8 cellular contexts compared by ENCODE assay signal in genomic region chr1:247127519-247128282, GRCh38. TPM values are rescaled to one million over a fixed set of nuclear protein-coding genes. Genes with fewer than 3 reads are reported as not detected.
DNase-seq lines count a peak whose midpoint lies in the region; FAIRE-seq and TF ChIP-seq lines count a peak whose summit lies in the region.
"Not testable (repeated sequence)": the region's sequence is repeated elsewhere in the genome, so short reads cannot be mapped to it uniquely, and the experiment has no call there.

No MANE protein-coding gene starts in this region.

- H3K27ac ChIP-seq in small intestine (ENCODE audit: low read depth in 1 of 2, low read length in 1 of 2), result not testable (repeated sequence)

- not testable (repeated sequence) for TF ChIP-seq POLR2A in GM12891 (IDR thresholded peaks at IDR 0.05; ENCODE audit: low read depth, low read length); NB4 (IDR thresholded peaks at IDR 0.05; ENCODE audit: extremely low read depth, insufficient read length)

- DNase-seq in AG10803 (ENCODE audit: low read depth); GM12891 (ENCODE audit: insufficient read length, low spot score); astrocyte of the cerebellum (ENCODE audit: low read depth); fibroblast of villous mesenchyme (ENCODE audit: low read depth); small intestine: not testable (repeated sequence)
- peak; percentile 31 for DNase-seq in NB4 (ENCODE audit: low read depth)

- not testable (repeated sequence) for H3K27me3 ChIP-seq in mononuclear cell (ENCODE audit: insufficient read depth, low read length); small intestine (ENCODE audit: control insufficient read depth in 2 of 2, insufficient read depth in 2 of 2, low read length in 2 of 2)

- FAIRE-seq in GM12891 (lab: Jason Lieb, UNC) (peak; percentile 40), small intestine (lab: Jason Lieb, UNC) (peak; percentile 33)

- not testable (repeated sequence) for TF ChIP-seq CTCF in AG10803 (conservative IDR thresholded peaks at IDR 0.05; ENCODE audit: low read length); NB4 (IDR thresholded peaks at IDR 0.05; ENCODE audit: low read depth, low read length); WI38 (IDR thresholded peaks at IDR 0.05; ENCODE audit: low read depth, low read length); astrocyte of the cerebellum (IDR thresholded peaks at IDR 0.05; ENCODE audit: low read depth, low read length, missing control alignments); fibroblast of villous mesenchyme (IDR thresholded peaks at IDR 0.05; ENCODE audit: insufficient read depth, low read depth, low read length)

- H3K4me3 ChIP-seq in AG10803 (ENCODE audit: low read length) (peak overlapping the region; percentile 20; the same call in 1 of the 2 replicates), NB4 (ENCODE audit: low read depth, low read length) (peak overlapping the region; percentile 73), WI38 (ENCODE audit: low read depth, low read length) (peak overlapping the region; percentile 24), astrocyte of the cerebellum (ENCODE audit: low read depth, low read length) (peak overlapping the region; percentile 22), fibroblast of villous mesenchyme (ENCODE audit: low read depth, low read length) (peak overlapping the region; percentile 37), mononuclear cell (ENCODE audit: low read length) (peak overlapping the region; percentile 19), small intestine (ENCODE audit: low read depth in 1 of 2, low read length in 2 of 2) (peak overlapping the region in 1 of 2 donors; percentile 36)

- not testable (repeated sequence) for H3K9me3 ChIP-seq in mononuclear cell (ENCODE audit: low read depth, low read length); small intestine (ENCODE audit: control insufficient read depth, low read depth)

- 25 to 68% (median 47%) methylated on average over 9 to 13 of the region's 18 CpGs for WGBS in small intestine, 3 donors

- in situ Hi-C loops in astrocyte of the cerebellum (cut with HindIII; ENCODE audit: low sequenced_read_pairs), result not testable (repeated sequence)

- H3K4me1 ChIP-seq in mononuclear cell (ENCODE audit: insufficient read depth, low read length); small intestine (ENCODE audit: control insufficient read depth in 2 of 2, insufficient read depth in 1 of 2, low read depth in 1 of 2, low read length in 1 of 2): not testable (repeated sequence)

- H3K36me3 ChIP-seq in small intestine (ENCODE audit: control insufficient read depth in 2 of 2, insufficient read depth in 2 of 2, low read length in 2 of 2), result not testable (repeated sequence)

RNA-seq across cellular contexts. Expression of gene ZNF669, which starts 23.5 kb away (rescaled TPM):
- polyA plus RNA-seq in GM12891 (2012; ENCODE audit: low read depth, missing spikeins), result 4.3 TPM
- total RNA-seq in fibroblast of villous mesenchyme (10.0 and 13.0 TPM in 2 replicates), mononuclear cell (20.8 TPM)
- polyA plus RNA-seq in small intestine, result 1 to 10 TPM; 3.6 to 5.7 (median 4.8) TPM

RNA-seq across cellular contexts. Expression of gene ZNF124, which starts 44.1 kb away (rescaled TPM):
- polyA plus RNA-seq in GM12891 (2012; ENCODE audit: low read depth, missing spikeins), result 3.4 TPM
- 26.4 and 43.2 TPM in 2 replicates for total RNA-seq in fibroblast of villous mesenchyme
- 68.6 TPM for total RNA-seq in mononuclear cell
- 1 to 10 TPM; 3.2 to 4.7 (median 4.5) TPM for polyA plus RNA-seq in small intestine

RNA-seq across cellular contexts. Expression of gene ZNF670, which starts 49.1 kb away (rescaled TPM):
- polyA plus RNA-seq in GM12891 (2012; ENCODE audit: low read depth, missing spikeins), result 1.7 TPM
- total RNA-seq in fibroblast of villous mesenchyme (2.9 and 4.3 TPM in 2 replicates), mononuclear cell (0.94 TPM)
- 1 to 10 TPM in 2 of 3 donors, under 1 TPM in 1; 0.81 to 2.7 (median 1.8) TPM for polyA plus RNA-seq in small intestine
